ENCODE assay signal across 13 cellular contexts in the genomic region with DNA sequence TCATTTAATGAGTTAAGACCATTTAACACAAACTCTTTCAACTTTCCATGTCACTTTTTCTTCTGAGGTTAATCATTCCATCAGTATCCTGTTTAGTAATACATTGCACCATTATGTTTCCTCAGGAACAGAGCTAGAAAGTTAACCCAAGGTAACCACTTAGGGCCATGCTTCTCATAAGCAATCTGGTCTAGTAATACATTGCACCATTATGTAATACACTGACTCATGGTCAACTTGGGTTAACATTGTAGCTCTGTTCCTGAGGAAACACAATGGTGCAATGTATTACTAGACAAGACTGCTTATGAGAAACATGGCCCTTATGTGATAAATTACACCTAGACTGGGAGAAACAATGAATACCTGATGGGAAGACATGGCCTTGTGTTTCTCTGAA. TPM values are rescaled to one million over a fixed set of nuclear protein-coding genes. Genes with fewer than 3 reads are reported as not detected.
DNase-seq lines count a peak whose midpoint lies in the region; ATAC-seq and TF ChIP-seq lines count a peak whose summit lies in the region.
"Had no signal": no experiment of that assay in that cellular context is flagged by ENCODE, and none has a peak within 500 bp of the region (broad histone marks: within the 10 kb centered on the region; RNA-seq: fewer than 3 reads in every experiment).

No MANE protein-coding gene starts in this region.

- peaks cover 17 to 27% of the 10 kb centered on the region in 2 experiments; a peak in 3 of 4 replicates for H3K36me3 ChIP-seq in HCT116 (ENCODE audit: control insufficient read depth in 1 of 2, insufficient read depth in 2 of 2, low read length in 2 of 2)

- POLR2A ChIA-PET in HCT116 (lab: Charles Lee): interaction anchor here (0.8 kb wide), 1 partner anchor 22 kb away, joined by 4 read pairs; a partner anchor contains a TSS

- no peak overlapping the region for H3K9ac ChIP-seq in HCT116 (ENCODE audit: low read length)

- H3K27ac ChIP-seq in HCT116 (ENCODE audit: low read depth, low read length): no peak overlapping the region

- H3K9me2 ChIP-seq in HCT116 (ENCODE audit: insufficient read depth): no peaks in the 10 kb centered on the region

- peaks cover 32% of the 10 kb centered on the region for H3K79me2 ChIP-seq in HCT116 (ENCODE audit: insufficient read depth, low read length)

- intact Hi-C loops in HCT116 (cut with micrococcal nuclease): no loop called here

- H3K4me1 ChIP-seq in HCT116 (ENCODE audit: control insufficient read depth in 1 of 2, insufficient read depth in 2 of 2, low read length in 2 of 2): no peaks in the 10 kb centered on the region

- no peak overlapping the region for H2AFZ ChIP-seq in HCT116 (ENCODE audit: low read depth, low read length, poor library complexity, severe bottlenecking)

- H3K4me2 ChIP-seq in HCT116 (ENCODE audit: low read length): no peak overlapping the region

- no peak overlapping the region for H3K4me3 ChIP-seq in HCT116 (replicated peaks in 1 of 2; ENCODE audit: low read depth in 1 of 2, low read length in 2 of 2)
- H3K4me3 ChIP-seq in fibroblast of mammary gland (ENCODE audit: control insufficient read depth, low read depth, low read length): no peak overlapping the region
- H3K4me3 ChIP-seq: lung had no signal

- H4K20me1 ChIP-seq in HCT116 (ENCODE audit: insufficient read depth): no peaks in the 10 kb centered on the region

- ATAC-seq in HCT116: no peak
- no peak for ATAC-seq in HG02973 (IDR thresholded peaks at IDR 0.05; ENCODE audit: unreplicated experiment)

- TF ChIP-seq POLR2A in HCT116 (IDR thresholded peaks at IDR 0.05; ENCODE audit: borderline replicate concordance, extremely low read depth, insufficient read depth, insufficient read length): no peak

- no peaks in the 10 kb centered on the region for H3K27me3 ChIP-seq in HCT116 (ENCODE audit: insufficient read depth, low read length)

- TF ChIP-seq CTCF in HCT116 (IDR thresholded peaks at IDR 0.05 in 2 of 3, conservative IDR thresholded peaks at IDR 0.05 in 1 of 3; ENCODE audit: borderline replicate concordance in 1 of 3, insufficient read depth in 1 of 3, low read depth in 2 of 3, low read length in 2 of 3) (no peak), fibroblast of mammary gland (conservative IDR thresholded peaks at IDR 0.05; ENCODE audit: control insufficient read depth, insufficient read depth, low read depth, low read length) (no peak)

- DNase-seq in HCT116 (ENCODE audit: low read depth, low spot score) (no peak), RKO (ENCODE audit: low spot score) (peak; percentile 47), fibroblast of mammary gland (ENCODE audit: low read depth) (peak; percentile 81), stromal cell of bone marrow (ENCODE audit: low read depth) (peak; percentile 41), CD1c-positive myeloid dendritic cell (ENCODE audit: extremely low spot score) (no peak)
- DNase-seq in activated CD4-positive, alpha-beta T cell treated with anti-CD3 and anti-CD28 coated beads for 48 hours: no peak
- DNase-seq: activated naive CD4-positive, alpha-beta T cell treated with Interleukin-2 at 50 U/mL for 16 hours; CD8-positive, alpha-beta memory T cell; H9; NCI-H1417 treated with DMSO at 0.1 percent for 48 hours; SHP77 had no signal

- RAD21 ChIA-PET in HCT116 (lab: Charles Lee; ENCODE audit: low non-redundant PET in 1 of 2, low total read pairs in 2 of 2, uncharacterized antibody in 2 of 2, unreplicated experiment in 2 of 2): no interaction called here

- CTCF ChIA-PET in HCT116 (lab: Charles Lee): no interaction called here

- TF ChIP-seq RAD21 in HCT116 (IDR thresholded peaks at IDR 0.05; ENCODE audit: low read depth): no peak

- no peaks in the 10 kb centered on the region; a peak in 1 of 4 replicates for H3K9me3 ChIP-seq in HCT116 (ENCODE audit: control insufficient read depth in 1 of 2, insufficient read depth in 1 of 2, low read depth in 1 of 2, low read length in 2 of 2)

- no TSS peak for BruUV-seq in HCT116 (replicated peaks; lab: Mats Ljungman, UMichigan)

TF ChIP-seq in HCT116, 20 proteins besides CTCF, POLR2A, EP300 and RAD21:
- no peak for TF ChIP-seq SP1 (IDR thresholded peaks at IDR 0.05; ENCODE audit: low read depth)
- TF ChIP-seq, protein P1, sequence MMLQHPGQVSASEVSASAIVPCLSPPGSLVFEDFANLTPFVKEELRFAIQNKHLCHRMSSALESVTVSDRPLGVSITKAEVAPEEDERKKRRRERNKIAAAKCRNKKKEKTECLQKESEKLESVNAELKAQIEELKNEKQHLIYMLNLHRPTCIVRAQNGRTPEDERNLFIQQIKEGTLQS (IDR thresholded peaks at IDR 0.05): no peak
- TF ChIP-seq JUND (IDR thresholded peaks at IDR 0.05): 0 out of 2 replicates have a peak, but pooled peaks have one; percentile 3
- TF ChIP-seq FOSL1 (IDR thresholded peaks at IDR 0.05; ENCODE audit: low read depth): no peak
- no peak for TF ChIP-seq EGR1 (IDR thresholded peaks at IDR 0.05; ENCODE audit: low read depth)
TF ChIP-seq in HCT116: peak in this region for 1.

RNA-seq across cellular contexts. Expression of a gene that starts 21.7 kb away (rescaled TPM):
- total RNA-seq in HCT116 (2021; ENCODE audit: unreplicated experiment): 352 TPM
- polyA plus RNA-seq in HCT116 (2012): 195 and 198 TPM in 2 replicates

RNA-seq across cellular contexts. Expression of a gene that starts 22.1 kb away (rescaled TPM):
- total RNA-seq in HCT116 (2021; ENCODE audit: unreplicated experiment): 80.2 TPM
- polyA plus RNA-seq in HCT116 (2012): 40.9 and 43.0 TPM in 2 replicates

Comparison
In these comparisons a context has a peak if more than half of its experiments do, and no peak if none do; other contexts are left out.
1. DNase-seq: peak in RKO (single experiment), fibroblast of mammary gland (single experiment) and stromal cell of bone marrow (single experiment); none in HCT116 (single experiment), activated CD4-positive, alpha-beta T cell treated with anti-CD3 and anti-CD28 coated beads for 48 hours (single experiment) and CD1c-positive myeloid dendritic cell (single experiment).